In genomic region chr2:86836914-86837695, GRCh38 we compare ENCODE assay signal across 10 cellular contexts. TPM values are rescaled to one million over a fixed set of nuclear protein-coding genes. Genes with fewer than 3 reads are reported as not detected.
DNase-seq lines count a peak whose midpoint lies in the region; ATAC-seq and TF ChIP-seq lines count a peak whose summit lies in the region.
"Not testable (repeated sequence)": the region's sequence is repeated elsewhere in the genome, so short reads cannot be mapped to it uniquely, and the experiment has no call there.
"Had no signal": no experiment of that assay in that cellular context is flagged by ENCODE, and none has a peak within 500 bp of the region (broad histone marks: within the 10 kb centered on the region; RNA-seq: fewer than 3 reads in every experiment).

No MANE protein-coding gene starts in this region.

- not testable (repeated sequence) for TF ChIP-seq CTCF in A673 (conservative IDR thresholded peaks at IDR 0.05; ENCODE audit: low read depth, low read length); cardiac fibroblast (IDR thresholded peaks at IDR 0.05; ENCODE audit: low read depth, low read length)

- H3K36me3 ChIP-seq in A673 (ENCODE audit: insufficient read depth, low read length, poor library complexity, severe bottlenecking), result not testable (repeated sequence)

- peak; percentile 95 for ATAC-seq in Right ventricle myocardium superior (ENCODE audit: poor library complexity)

- not testable (repeated sequence) for H3K4me3 ChIP-seq in A673 (ENCODE audit: low read depth, low read length, poor library complexity, severe bottlenecking)
- peak overlapping the region in 1 of 2 donors; percentile 14 for H3K4me3 ChIP-seq in cardiac fibroblast (replicated peaks in 1 of 2; ENCODE audit: low read depth in 2 of 2, low read length in 2 of 2)

- not testable (repeated sequence) for H3K9me3 ChIP-seq in A673 (ENCODE audit: low read depth, low read length, poor library complexity, severe bottlenecking)

- not testable (repeated sequence) for H3K27ac ChIP-seq in A673 (ENCODE audit: low read depth, low read length, poor library complexity, severe bottlenecking)

- not testable (repeated sequence) for H3K27me3 ChIP-seq in A673 (replicated peaks; ENCODE audit: insufficient read depth, low read depth, low read length, poor library complexity)

- DNase-seq in A673 (ENCODE audit: low spot score) (peak; percentile 67), HK-2 (ENCODE audit: unreplicated experiment) (peak; percentile 34), SK-MEL-5 (ENCODE audit: low read depth, low spot score) (peak; percentile 60), activated T-cell treated with anti-CD3 and anti-CD28 coated beads for 48 hours (ENCODE audit: low read depth) (peak; percentile 45), cardiac fibroblast (ENCODE audit: low read depth in 2 of 2) (peak; percentile 84 to 91), Right ventricle myocardium superior (peak; percentile 62), nucleus accumbens (lab: John Stamatoyannopoulos, UW) (peak in 33 of 56 donors; percentile 0 to 81 (median 29))
- DNase-seq in stimulated activated CD4-positive, alpha-beta T cell treated with anti-CD3 and anti-CD28 coated beads, TNF-alpha, amount 100 ng/mL, for 4 hours (ENCODE audit: low read depth in 3 of 3), result peak in 2 of 3 experiments; percentile 27 to 49

- POLR2A ChIA-PET in A673 (lab: Charles Lee; ENCODE audit: low non-redundant PET), result not testable (repeated sequence)

- intact Hi-C loops in A673 (cut with micrococcal nuclease; ENCODE audit: unreplicated experiment); Right ventricle myocardium superior (cut with DNase I): not testable (repeated sequence)

- CTCF ChIA-PET in A673 (lab: Charles Lee), result not testable (repeated sequence)

- in situ Hi-C loops in SK-MEL-5 (cut with HindIII; ENCODE audit: low pct_unique_long_range_greater_than_20kb, low sequenced_read_pairs), result not testable (repeated sequence)

- not testable (repeated sequence) for H3K4me1 ChIP-seq in A673 (ENCODE audit: insufficient read depth, low read length, poor library complexity, severe bottlenecking)

- BruUV-seq in A673 (replicated peaks; lab: Mats Ljungman, UMichigan), result not testable (repeated sequence)

RNA-seq across cellular contexts. Expression of gene CD8B, which starts 24.6 kb away (rescaled TPM):
- not detected in 2 replicates for total RNA-seq in A673 (2021)
- not detected in 2 replicates for total RNA-seq in SK-MEL-5 (2014; rRNA removed; shearing (Covaris generic))
- not detected in 2 replicates for polyA plus RNA-seq in SK-MEL-5 (2015; cell fraction: cytosol; rRNA removed)
- polyA plus RNA-seq in SK-MEL-5 (2015; cell fraction: nucleus; rRNA removed), result not detected in 2 replicates
- 0.46 TPM for total RNA-seq in Right ventricle myocardium superior
- total RNA-seq: cardiac muscle cell had no signal
- polyA plus RNA-seq: cardiac muscle cell, GM12878 had no signal

RNA-seq across cellular contexts. Expression of gene CD8A, which starts 46.4 kb away (rescaled TPM):
- total RNA-seq in A673 (2021) (not detected in 2 replicates), Right ventricle myocardium superior (0.51 TPM)
- total RNA-seq in SK-MEL-5 (2014; rRNA removed; shearing (Covaris generic)), result 0.13 and 0.18 TPM in 2 replicates
- polyA plus RNA-seq in SK-MEL-5 (2015; cell fraction: cytosol; rRNA removed), result 0.11 and 0.62 TPM in 2 replicates
- 1.1 and 1.5 TPM in 2 replicates for polyA plus RNA-seq in SK-MEL-5 (2015; cell fraction: nucleus; rRNA removed)
- total RNA-seq: cardiac muscle cell had no signal
- polyA plus RNA-seq: cardiac muscle cell had no signal

Comparison
In these comparisons a context has a peak if more than half of its experiments do, and no peak if none do; other contexts are left out.
1. DNase-seq: peak in every context shown above with its lines; median percentile 88 in cardiac fibroblast; 67 in A673; 62 in Right ventricle myocardium superior; 60 in SK-MEL-5; 45 in activated T-cell treated with anti-CD3 and anti-CD28 coated beads for 48 hours; 38 in stimulated activated CD4-positive, alpha-beta T cell treated with anti-CD3 and anti-CD28 coated beads, TNF-alpha, amount 100 ng/mL, for 4 hours; 34 in HK-2; 29 in nucleus accumbens.